ENCODE assay signal across 8 cellular contexts in the genomic region with DNA sequence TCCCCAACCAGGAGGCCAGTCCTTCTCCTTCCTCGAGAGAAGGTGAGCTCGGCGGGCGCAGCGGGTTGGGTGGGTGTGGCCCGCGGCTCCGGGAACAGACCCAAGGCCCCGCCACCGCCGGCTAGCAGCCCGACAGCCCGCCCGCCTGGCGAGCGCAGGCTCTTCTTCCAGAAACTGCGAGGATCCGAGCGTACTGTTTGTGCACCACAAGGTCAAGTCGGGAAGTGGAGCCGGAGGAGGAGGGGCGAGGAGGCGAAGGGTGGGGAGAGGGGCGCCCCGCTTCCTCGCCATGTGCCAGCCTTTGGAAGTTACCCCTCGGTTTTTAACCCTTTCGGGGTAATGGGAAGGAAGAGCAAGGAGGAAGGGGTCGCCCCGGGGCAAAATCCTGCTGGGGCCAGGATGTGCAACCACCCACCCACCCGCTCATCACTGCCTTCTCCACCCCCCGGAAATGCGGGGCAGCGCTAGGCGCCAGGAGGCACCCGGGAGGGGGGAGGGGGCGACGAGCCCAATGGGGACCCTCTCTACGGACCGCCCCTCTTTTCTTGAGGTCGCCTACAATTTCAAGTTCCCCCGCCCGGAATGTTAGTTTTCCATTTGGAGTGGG. TPM values are rescaled to one million over a fixed set of nuclear protein-coding genes. Genes with fewer than 3 reads are reported as not detected.
DNase-seq lines count a peak whose midpoint lies in the region; ATAC-seq and TF ChIP-seq lines count a peak whose summit lies in the region.

No MANE protein-coding gene starts in this region.

- peak overlapping the region; percentile 58 for H3K4me3 ChIP-seq in SJCRH30
- peak overlapping the region; percentile 92 for H3K4me3 ChIP-seq in neural cell (ENCODE audit: low read length)
- H3K4me3 ChIP-seq in stomach, result peak overlapping the region; percentile 82 to 91 (median 88)

- H3K27me3 ChIP-seq in SJCRH30 (peaks cover 8% of the 10 kb centered on the region; the same call in 1 of the 2 replicates), neural cell (ENCODE audit: insufficient read depth, low read depth, low read length) (peaks cover 71% of the 10 kb centered on the region), stomach (no peaks in the 10 kb centered on the region)

- intact Hi-C loops in stomach (cut with DNase I; ENCODE audit: low total_unique reads), result loop anchor here (10.0 kb wide), 2 partner anchors 60 to 110 kb away; partner anchors contain the start of gene CDKN2AIPNL

- H3F3A ChIP-seq in neural cell (ENCODE audit: insufficient read depth, low read length, poor library complexity, severe bottlenecking), result no peaks in the 10 kb centered on the region

- no peak overlapping the region for H3K27ac ChIP-seq in SJCRH30
- H3K27ac ChIP-seq in neural cell (ENCODE audit: low read length), result no peak overlapping the region
- H3K27ac ChIP-seq in stomach, result peak overlapping the region; percentile 94 to 100 (median 97)

- H3K4me2 ChIP-seq in neural cell (ENCODE audit: low read length), result peak overlapping the region; percentile 20

- H2AFZ ChIP-seq in neural cell (ENCODE audit: low read depth, low read length), result no peak overlapping the region

- H3K9ac ChIP-seq in neural cell (ENCODE audit: low read length), result peak overlapping the region; percentile 34

- WGBS in stomach, 5 donors, result 0 to 1% (median 0%) methylated on average over 27 to 43 of the region's 43 CpGs; no CpG with 5 or more reads in 1 of the 5 donors

- peak; percentile 63 for DNase-seq in COLO668 (lab: John Stamatoyannopoulos, UW; ENCODE audit: unreplicated experiment)
- DNase-seq in HPDE6-E6E7 (ENCODE audit: extremely low spot score), result peak; percentile 53
- peak; percentile 40 to 50 for DNase-seq in SJCRH30
- peak; percentile 66 for DNase-seq in activated naive CD4-positive, alpha-beta T cell treated with Interleukin-2 at 50 U/mL for 16 hours
- DNase-seq in foreskin melanocyte, result peak; percentile 50
- DNase-seq in stomach, result peak; percentile 90

- no peaks in the 10 kb centered on the region for H4K20me1 ChIP-seq in neural cell (ENCODE audit: insufficient read depth)

- ATAC-seq in HG03457 (IDR thresholded peaks at IDR 0.05; ENCODE audit: unreplicated experiment), result no peak

- no peaks in the 10 kb centered on the region for H3K9me2 ChIP-seq in neural cell (ENCODE audit: insufficient read depth, low read length)

- peak in 2 of 4 donors; percentile 16 to 26 for TF ChIP-seq POLR2A in stomach (IDR thresholded peaks at IDR 0.05)

- no peaks in the 10 kb centered on the region for H3K79me2 ChIP-seq in neural cell (replicated peaks; ENCODE audit: insufficient read depth, low read length)

- TF ChIP-seq CTCF in neural cell (IDR thresholded peaks at IDR 0.05; ENCODE audit: poor library complexity, severe bottlenecking), result no peak
- no peak for TF ChIP-seq CTCF in stomach (IDR thresholded peaks at IDR 0.05)

- TF ChIP-seq EP300 in neural cell (conservative IDR thresholded peaks at IDR 0.05; ENCODE audit: poor library complexity, severe bottlenecking) (no peak), stomach (IDR thresholded peaks at IDR 0.05) (no peak)

- H3K4me1 ChIP-seq in SJCRH30 (peaks cover 3% of the 10 kb centered on the region; the same call in 1 of the 2 replicates), stomach (peaks cover 23 to 42% (median 36%) of the 10 kb centered on the region in 4 donors)

- H3K36me3 ChIP-seq in SJCRH30, result no peaks in the 10 kb centered on the region
- H3K36me3 ChIP-seq in neural cell (ENCODE audit: insufficient read depth, low read length), result no peaks in the 10 kb centered on the region
- no peaks in the 10 kb centered on the region for H3K36me3 ChIP-seq in stomach

- no peak for TF ChIP-seq RAD21 in neural cell (conservative IDR thresholded peaks at IDR 0.05)

- H3K9me3 ChIP-seq in SJCRH30 (replicated peaks) (no peaks in the 10 kb centered on the region), neural cell (ENCODE audit: low read length) (no peaks in the 10 kb centered on the region), stomach (no peaks in the 10 kb centered on the region)

TF ChIP-seq in neural cell, 6 proteins besides CTCF, POLR2A, EP300 and RAD21:
- TF ChIP-seq POLR2AphosphoS5 (IDR thresholded peaks at IDR 0.05) (no peak), MXI1 (conservative IDR thresholded peaks at IDR 0.05; ENCODE audit: poor library complexity, severe bottlenecking) (no peak), TAF1 (IDR thresholded peaks at IDR 0.05; ENCODE audit: low read depth) (no peak), REST (IDR thresholded peaks at IDR 0.05; ENCODE audit: borderline replicate concordance) (no peak), EZH2 (IDR thresholded peaks at IDR 0.05; ENCODE audit: borderline replicate concordance, insufficient read depth, low read length, poor library complexity, severe bottlenecking) (no peak), SMC3 (conservative IDR thresholded peaks at IDR 0.05; ENCODE audit: poor library complexity) (no peak)

RNA-seq across cellular contexts. Expression of gene JADE2, which starts 1.1 kb away (rescaled TPM):
- total RNA-seq in SJCRH30 (2014; rRNA removed; shearing (Covaris generic)), result 0.71 and 1.6 TPM in 2 replicates
- polyA plus RNA-seq in neural cell (0.84 and 1.9 TPM in 2 replicates), stomach (10 to 100 TPM in 1 of 3 donors, 1 to 10 TPM in 2; 6.2 to 13.0 (median 6.6) TPM)
- 1.3 and 2.2 TPM in 2 replicates for polyA minus RNA-seq in neural cell
- total RNA-seq in stomach, result 100 to 1,000 TPM in 1 of 5 donors, 10 to 100 TPM in 4; 16.7 to 109 (median 47.3) TPM

Comparison
In these comparisons a context has a peak if more than half of its experiments do, and no peak if none do; other contexts are left out.
1. H3K27ac ChIP-seq: peak in stomach (5 of 5); none in SJCRH30 (single experiment) and neural cell (single experiment).
2. Peak in every context shown above with its lines, with median percentiles within 50 percentile points of each other: DNase-seq and H3K4me3 ChIP-seq.